In the genomic region with DNA sequence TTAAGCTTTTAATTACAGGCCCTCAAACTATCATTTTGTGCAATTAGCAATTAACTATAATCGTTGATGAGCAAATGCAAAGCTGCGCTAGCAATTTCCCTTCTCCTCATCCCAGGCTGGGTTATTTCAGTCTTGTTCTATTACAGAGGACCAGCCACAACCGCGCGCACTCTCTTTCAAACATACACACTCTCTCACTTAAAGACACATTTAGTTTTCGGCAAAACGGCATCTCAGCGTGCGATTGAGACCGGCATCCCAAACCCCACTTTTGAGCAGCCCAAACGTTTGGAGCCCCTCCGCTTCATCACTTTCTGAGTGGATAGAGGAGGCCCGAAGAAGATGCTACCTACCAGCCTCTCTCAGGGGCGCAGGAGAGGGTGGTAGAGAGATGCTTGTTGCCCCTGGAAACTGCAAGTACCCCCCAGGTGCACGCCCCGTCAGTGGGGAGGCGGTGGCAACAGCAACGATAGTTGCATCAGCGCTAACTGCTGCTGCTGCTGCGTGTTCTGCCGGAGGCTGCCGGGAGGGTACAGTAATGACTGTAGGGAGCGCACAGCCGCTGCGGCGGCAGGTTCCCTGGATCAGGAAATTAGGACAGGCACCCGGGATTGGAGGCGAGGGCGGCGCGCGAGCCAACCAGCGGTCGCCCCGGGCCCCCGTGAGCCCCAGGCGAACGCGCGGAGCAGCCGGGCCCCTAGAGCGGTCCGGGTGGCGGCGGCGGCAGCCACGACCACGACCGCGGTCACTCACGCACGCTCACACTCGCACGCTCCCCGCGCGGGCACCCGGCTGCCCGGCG, we compare ENCODE assay signal across 8 cellular contexts. TPM values are rescaled to one million over a fixed set of nuclear protein-coding genes. Genes with fewer than 3 reads are reported as not detected.
A peak's percentile ranks its signal among the peaks of the same experiment; 100 is the strongest.
DNase-seq lines count a peak whose midpoint lies in the region; ATAC-seq and TF ChIP-seq lines count a peak whose summit lies in the region.

No MANE protein-coding gene starts in this region.

- H3K4me3 ChIP-seq in epithelial cell of proximal tubule (ENCODE audit: low read depth, low read length) (peak overlapping the region; percentile 91), mucosa of descending colon (peak overlapping the region; percentile 10)

- CTCF ChIA-PET in activated CD8-positive, alpha-beta memory T cell treated with anti-CD3 and anti-CD28 coated beads, Interleukin-2, amount 10 ng/mL, durations not matched to agents 7 days and 5 days (lab: Charles Lee), result no interaction called here

- H3K4me3 Mint-ChIP-seq in activated CD8-positive, alpha-beta memory T cell treated with anti-CD3 and anti-CD28 coated beads, Interleukin-2, amount 10 ng/mL, durations not matched to agents 7 days and 5 days, result peak overlapping the region; percentile 87
- peak overlapping the region; percentile 73 for H3K4me3 Mint-ChIP-seq in stimulated activated memory B cell treated with anti-CD40 and anti-IgM and Interleukin-4, amounts not matched to agents 10 μg/mL and 1 μg/mL and 100 μg/mL, for 72 hours

- peaks cover 5% of the 10 kb centered on the region for H3K36me3 Mint-ChIP-seq in activated CD8-positive, alpha-beta memory T cell treated with anti-CD3 and anti-CD28 coated beads, Interleukin-2, amount 10 ng/mL, durations not matched to agents 7 days and 5 days
- H3K36me3 Mint-ChIP-seq in stimulated activated memory B cell treated with anti-CD40 and anti-IgM and Interleukin-4, amounts not matched to agents 10 μg/mL and 1 μg/mL and 100 μg/mL, for 72 hours, result no peaks in the 10 kb centered on the region

- H3K27me3 Mint-ChIP-seq in activated CD8-positive, alpha-beta memory T cell treated with anti-CD3 and anti-CD28 coated beads, Interleukin-2, amount 10 ng/mL, durations not matched to agents 7 days and 5 days, result peaks cover 54% of the 10 kb centered on the region
- peaks cover 78% of the 10 kb centered on the region for H3K27me3 Mint-ChIP-seq in stimulated activated memory B cell treated with anti-CD40 and anti-IgM and Interleukin-4, amounts not matched to agents 10 μg/mL and 1 μg/mL and 100 μg/mL, for 72 hours

- intact Hi-C loops in mucosa of descending colon (cut with DNase I, micrococcal nuclease), result no loop called here

- TF ChIP-seq CTCF in epithelial cell of proximal tubule (conservative IDR thresholded peaks at IDR 0.05; ENCODE audit: low read depth, low read length), result peak; percentile 16
- TF ChIP-seq CTCF in mucosa of descending colon (IDR thresholded peaks at IDR 0.05), result no peak

- no peaks in the 10 kb centered on the region for H3K36me3 ChIP-seq in mucosa of descending colon (ENCODE audit: low read depth)

- no peaks in the 10 kb centered on the region for H3K9me3 Mint-ChIP-seq in activated CD8-positive, alpha-beta memory T cell treated with anti-CD3 and anti-CD28 coated beads, Interleukin-2, amount 10 ng/mL, durations not matched to agents 7 days and 5 days (ENCODE audit: low read depth)
- peaks cover 4% of the 10 kb centered on the region for H3K9me3 Mint-ChIP-seq in stimulated activated memory B cell treated with anti-CD40 and anti-IgM and Interleukin-4, amounts not matched to agents 10 μg/mL and 1 μg/mL and 100 μg/mL, for 72 hours

- peak overlapping the region; percentile 70 for H3K27ac Mint-ChIP-seq in activated CD8-positive, alpha-beta memory T cell treated with anti-CD3 and anti-CD28 coated beads, Interleukin-2, amount 10 ng/mL, durations not matched to agents 7 days and 5 days
- H3K27ac Mint-ChIP-seq in stimulated activated memory B cell treated with anti-CD40 and anti-IgM and Interleukin-4, amounts not matched to agents 10 μg/mL and 1 μg/mL and 100 μg/mL, for 72 hours, result no peak overlapping the region

- DNase-seq in AG20443 (ENCODE audit: low spot score), result peak; percentile 91
- peak; percentile 43 to 91 for DNase-seq in NCI-H526 (lab: John Stamatoyannopoulos, UW)
- peak; percentile 83 for DNase-seq in activated CD8-positive, alpha-beta memory T cell treated with anti-CD3 and anti-CD28 coated beads, Interleukin-2, amount 10 ng/mL, durations not matched to agents 7 days and 5 days
- DNase-seq in epithelial cell of proximal tubule (ENCODE audit: low read depth), result no peak
- peak; percentile 75 to 82 (median 78) for DNase-seq in mucosa of descending colon

- peaks cover 17% of the 10 kb centered on the region for H3K4me1 Mint-ChIP-seq in activated CD8-positive, alpha-beta memory T cell treated with anti-CD3 and anti-CD28 coated beads, Interleukin-2, amount 10 ng/mL, durations not matched to agents 7 days and 5 days
- H3K4me1 Mint-ChIP-seq in stimulated activated memory B cell treated with anti-CD40 and anti-IgM and Interleukin-4, amounts not matched to agents 10 μg/mL and 1 μg/mL and 100 μg/mL, for 72 hours, result peaks cover 25% of the 10 kb centered on the region

- peaks cover 5% of the 10 kb centered on the region for H3K4me1 ChIP-seq in mucosa of descending colon (ENCODE audit: low read depth)

- ATAC-seq in GM19351 (IDR thresholded peaks at IDR 0.05; ENCODE audit: unreplicated experiment), result peak; percentile 31
- peak; percentile 39 for ATAC-seq in HG03442 (IDR thresholded peaks at IDR 0.05; ENCODE audit: unreplicated experiment)
- ATAC-seq in activated CD8-positive, alpha-beta memory T cell treated with anti-CD3 and anti-CD28 coated beads, Interleukin-2, amount 10 ng/mL, durations not matched to agents 7 days and 5 days, result peak; percentile 79
- peak; percentile 88 for ATAC-seq in mucosa of descending colon
- ATAC-seq in stimulated activated memory B cell treated with anti-CD40 and anti-IgM and Interleukin-4, amounts not matched to agents 10 μg/mL and 1 μg/mL and 100 μg/mL, for 72 hours, result no peak

- no peaks in the 10 kb centered on the region for H3K9me3 ChIP-seq in mucosa of descending colon

RNA-seq across cellular contexts. Expression of a gene that starts 0.5 kb away (rescaled TPM):
- total RNA-seq in activated CD8-positive, alpha-beta memory T cell treated with anti-CD3 and anti-CD28 coated beads, Interleukin-2, amount 10 ng/mL, durations not matched to agents 7 days and 5 days, result 1 to 10 TPM; 7.2 to 8.6 TPM
- total RNA-seq in epithelial cell of proximal tubule, result 7.5 and 16.4 TPM in 2 replicates
- total RNA-seq in mucosa of descending colon, result 10 to 100 TPM in 1 of 3 donors, 1 to 10 TPM in 2; 8.0 to 13.2 (median 9.9) TPM
